In the genomic region with DNA sequence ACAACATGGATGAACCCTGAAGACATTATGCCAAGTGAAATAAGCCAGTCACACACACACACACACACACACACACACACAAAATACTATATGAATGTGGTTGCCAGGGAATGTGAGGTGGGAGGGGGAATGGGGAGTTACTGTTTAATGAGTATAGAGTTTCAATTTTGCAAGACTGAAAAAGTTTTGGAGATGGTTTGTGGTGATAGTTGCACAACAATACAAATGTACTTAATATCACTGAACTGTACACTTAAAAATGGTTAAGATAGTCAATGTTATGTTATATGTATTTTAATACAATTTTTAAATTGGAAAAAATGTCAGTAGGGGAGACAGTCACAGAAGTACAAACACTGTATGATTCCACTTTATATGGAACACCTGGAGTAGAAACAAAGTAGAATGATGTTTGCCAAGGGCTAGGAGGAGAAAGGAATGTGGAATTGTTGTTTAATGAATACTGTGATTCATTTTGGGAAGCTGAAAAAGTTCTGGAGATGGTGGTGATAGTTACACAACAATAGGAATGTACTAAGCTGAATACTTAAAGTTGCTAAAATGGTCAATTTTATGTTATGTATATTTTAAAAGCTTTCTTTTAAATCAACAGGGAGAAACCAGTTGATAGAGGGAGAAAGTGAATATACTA, we compare ENCODE assay signal across 9 cellular contexts.
DNase-seq lines count a peak whose midpoint lies in the region; ATAC-seq and TF ChIP-seq lines count a peak whose summit lies in the region.
"Had no signal": no experiment of that assay in that cellular context is flagged by ENCODE, and none has a peak within 500 bp of the region (broad histone marks: within the 10 kb centered on the region; RNA-seq: fewer than 3 reads in every experiment).

No MANE protein-coding gene starts in this region.

- no peak for ATAC-seq in WTC11

- no peaks in the 10 kb centered on the region for H3K9me3 Mint-ChIP-seq in activated naive CD4-positive, alpha-beta T cell treated with anti-CD3 and anti-CD28 coated beads, Interleukin-2, amount 50 U/mL, for 24 hours
- H3K9me3 Mint-ChIP-seq in WTC11 (peaks cover 12% of the 10 kb centered on the region), type B pancreatic cell (no peaks in the 10 kb centered on the region)

- no peak overlapping the region for H3K4me3 ChIP-seq in fibroblast of villous mesenchyme (ENCODE audit: low read depth, low read length)

- no peaks in the 10 kb centered on the region for H3K27me3 Mint-ChIP-seq in activated naive CD4-positive, alpha-beta T cell treated with anti-CD3 and anti-CD28 coated beads, Interleukin-2, amount 50 U/mL, for 24 hours
- H3K27me3 Mint-ChIP-seq in WTC11 (ENCODE audit: low read depth) (no peaks in the 10 kb centered on the region), type B pancreatic cell (no peaks in the 10 kb centered on the region)

- no peak for TF ChIP-seq CTCF in WTC11 (IDR thresholded peaks at IDR 0.05)
- no peak for TF ChIP-seq CTCF in fibroblast of villous mesenchyme (IDR thresholded peaks at IDR 0.05; ENCODE audit: insufficient read depth, low read depth, low read length)
- TF ChIP-seq CTCF in type B pancreatic cell (conservative IDR thresholded peaks at IDR 0.05) = no peak
- TF ChIP-seq CTCF in GM10266 (IDR thresholded peaks at IDR 0.05; ENCODE audit: control insufficient read depth, insufficient read depth, low read depth, missing control alignments) = no peak

- H3K27ac Mint-ChIP-seq in activated naive CD4-positive, alpha-beta T cell treated with anti-CD3 and anti-CD28 coated beads, Interleukin-2, amount 50 U/mL, for 24 hours = peak overlapping the region; percentile 90
- peak overlapping the region; percentile 52 for H3K27ac Mint-ChIP-seq in WTC11
- peak overlapping the region; percentile 29 for H3K27ac Mint-ChIP-seq in type B pancreatic cell

- H3K4me1 Mint-ChIP-seq in activated naive CD4-positive, alpha-beta T cell treated with anti-CD3 and anti-CD28 coated beads, Interleukin-2, amount 50 U/mL, for 24 hours = peaks cover 87% of the 10 kb centered on the region
- H3K4me1 Mint-ChIP-seq in WTC11 (peaks cover 37% of the 10 kb centered on the region), type B pancreatic cell (ENCODE audit: unreplicated experiment) (peaks cover 31% of the 10 kb centered on the region)

- peaks cover 34% of the 10 kb centered on the region for H3K36me3 Mint-ChIP-seq in activated naive CD4-positive, alpha-beta T cell treated with anti-CD3 and anti-CD28 coated beads, Interleukin-2, amount 50 U/mL, for 24 hours
- H3K36me3 Mint-ChIP-seq in WTC11 (peaks cover 44% of the 10 kb centered on the region), type B pancreatic cell (peaks cover 27% of the 10 kb centered on the region)

- POLR2A ChIA-PET in WTC11 (lab: Charles Lee) = no interaction called here

- peak overlapping the region; percentile 42 for H3K4me3 Mint-ChIP-seq in activated naive CD4-positive, alpha-beta T cell treated with anti-CD3 and anti-CD28 coated beads, Interleukin-2, amount 50 U/mL, for 24 hours
- H3K4me3 Mint-ChIP-seq in WTC11 = no peak overlapping the region
- no peak overlapping the region for H3K4me3 Mint-ChIP-seq in type B pancreatic cell

- no peak for DNase-seq in activated naive CD4-positive, alpha-beta T cell (lab: John Stamatoyannopoulos, UW)
- no peak for DNase-seq in WTC11 (ENCODE audit: low spot score)
- DNase-seq in fibroblast of villous mesenchyme (ENCODE audit: low read depth) = peak; percentile 71
- DNase-seq in type B pancreatic cell (ENCODE audit: extremely low spot score, unreplicated experiment) = no peak
- DNase-seq in NCI-H345 (lab: John Stamatoyannopoulos, UW) = no peak
- no peak for DNase-seq in GM10266 (ENCODE audit: extremely low spot score)
- no peak for DNase-seq in GM19240 (ENCODE audit: insufficient read length, low spot score)
- DNase-seq: dermis blood vessel endothelial cell had no signal

- CTCF ChIA-PET in WTC11 (lab: Charles Lee) = interaction anchor here (0.5 kb wide), 1 partner anchor 122 kb away, joined by 3 read pairs; no protein-coding TSS in a partner anchor

TF ChIP-seq in WTC11, 78 proteins besides CTCF, POLR2A, EP300 and RAD21 (continues in another document):
- TF ChIP-seq ETV6 (CRISPR knock-in tag; IDR thresholded peaks at IDR 0.05) = no peak
- TF ChIP-seq, protein P1, sequence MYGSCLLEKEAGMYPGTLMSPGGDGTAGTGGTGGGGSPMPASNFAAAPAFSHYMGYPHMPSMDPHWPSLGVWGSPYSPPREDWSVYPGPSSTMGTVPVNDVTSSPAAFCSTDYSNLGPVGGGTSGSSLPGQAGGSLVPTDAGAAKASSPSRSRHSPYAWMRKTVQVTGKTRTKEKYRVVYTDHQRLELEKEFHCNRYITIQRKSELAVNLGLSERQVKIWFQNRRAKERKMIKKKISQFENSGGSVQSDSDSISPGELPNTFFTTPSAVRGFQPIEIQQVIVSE (CRISPR knock-in tag; IDR thresholded peaks at IDR 0.05; ENCODE audit: borderline replicate concordance) = no peak
- TF ChIP-seq, protein P2, sequence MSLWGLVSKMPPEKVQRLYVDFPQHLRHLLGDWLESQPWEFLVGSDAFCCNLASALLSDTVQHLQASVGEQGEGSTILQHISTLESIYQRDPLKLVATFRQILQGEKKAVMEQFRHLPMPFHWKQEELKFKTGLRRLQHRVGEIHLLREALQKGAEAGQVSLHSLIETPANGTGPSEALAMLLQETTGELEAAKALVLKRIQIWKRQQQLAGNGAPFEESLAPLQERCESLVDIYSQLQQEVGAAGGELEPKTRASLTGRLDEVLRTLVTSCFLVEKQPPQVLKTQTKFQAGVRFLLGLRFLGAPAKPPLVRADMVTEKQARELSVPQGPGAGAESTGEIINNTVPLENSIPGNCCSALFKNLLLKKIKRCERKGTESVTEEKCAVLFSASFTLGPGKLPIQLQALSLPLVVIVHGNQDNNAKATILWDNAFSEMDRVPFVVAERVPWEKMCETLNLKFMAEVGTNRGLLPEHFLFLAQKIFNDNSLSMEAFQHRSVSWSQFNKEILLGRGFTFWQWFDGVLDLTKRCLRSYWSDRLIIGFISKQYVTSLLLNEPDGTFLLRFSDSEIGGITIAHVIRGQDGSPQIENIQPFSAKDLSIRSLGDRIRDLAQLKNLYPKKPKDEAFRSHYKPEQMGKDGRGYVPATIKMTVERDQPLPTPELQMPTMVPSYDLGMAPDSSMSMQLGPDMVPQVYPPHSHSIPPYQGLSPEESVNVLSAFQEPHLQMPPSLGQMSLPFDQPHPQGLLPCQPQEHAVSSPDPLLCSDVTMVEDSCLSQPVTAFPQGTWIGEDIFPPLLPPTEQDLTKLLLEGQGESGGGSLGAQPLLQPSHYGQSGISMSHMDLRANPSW (CRISPR knock-in tag; conservative IDR thresholded peaks at IDR 0.05; ENCODE audit: low read depth) = no peak
- TF ChIP-seq, protein P3, sequence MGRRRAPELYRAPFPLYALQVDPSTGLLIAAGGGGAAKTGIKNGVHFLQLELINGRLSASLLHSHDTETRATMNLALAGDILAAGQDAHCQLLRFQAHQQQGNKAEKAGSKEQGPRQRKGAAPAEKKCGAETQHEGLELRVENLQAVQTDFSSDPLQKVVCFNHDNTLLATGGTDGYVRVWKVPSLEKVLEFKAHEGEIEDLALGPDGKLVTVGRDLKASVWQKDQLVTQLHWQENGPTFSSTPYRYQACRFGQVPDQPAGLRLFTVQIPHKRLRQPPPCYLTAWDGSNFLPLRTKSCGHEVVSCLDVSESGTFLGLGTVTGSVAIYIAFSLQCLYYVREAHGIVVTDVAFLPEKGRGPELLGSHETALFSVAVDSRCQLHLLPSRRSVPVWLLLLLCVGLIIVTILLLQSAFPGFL (CRISPR knock-in tag; IDR thresholded peaks at IDR 0.05; ENCODE audit: borderline replicate concordance) = no peak
- TF ChIP-seq, protein P4, sequence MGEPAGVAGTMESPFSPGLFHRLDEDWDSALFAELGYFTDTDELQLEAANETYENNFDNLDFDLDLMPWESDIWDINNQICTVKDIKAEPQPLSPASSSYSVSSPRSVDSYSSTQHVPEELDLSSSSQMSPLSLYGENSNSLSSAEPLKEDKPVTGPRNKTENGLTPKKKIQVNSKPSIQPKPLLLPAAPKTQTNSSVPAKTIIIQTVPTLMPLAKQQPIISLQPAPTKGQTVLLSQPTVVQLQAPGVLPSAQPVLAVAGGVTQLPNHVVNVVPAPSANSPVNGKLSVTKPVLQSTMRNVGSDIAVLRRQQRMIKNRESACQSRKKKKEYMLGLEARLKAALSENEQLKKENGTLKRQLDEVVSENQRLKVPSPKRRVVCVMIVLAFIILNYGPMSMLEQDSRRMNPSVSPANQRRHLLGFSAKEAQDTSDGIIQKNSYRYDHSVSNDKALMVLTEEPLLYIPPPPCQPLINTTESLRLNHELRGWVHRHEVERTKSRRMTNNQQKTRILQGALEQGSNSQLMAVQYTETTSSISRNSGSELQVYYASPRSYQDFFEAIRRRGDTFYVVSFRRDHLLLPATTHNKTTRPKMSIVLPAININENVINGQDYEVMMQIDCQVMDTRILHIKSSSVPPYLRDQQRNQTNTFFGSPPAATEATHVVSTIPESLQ (CRISPR knock-in tag; IDR thresholded peaks at IDR 0.05) = no peak
- TF ChIP-seq NFYB (CRISPR knock-in tag; conservative IDR thresholded peaks at IDR 0.05; ENCODE audit: low read depth) = no peak
- TF ChIP-seq, protein P5, sequence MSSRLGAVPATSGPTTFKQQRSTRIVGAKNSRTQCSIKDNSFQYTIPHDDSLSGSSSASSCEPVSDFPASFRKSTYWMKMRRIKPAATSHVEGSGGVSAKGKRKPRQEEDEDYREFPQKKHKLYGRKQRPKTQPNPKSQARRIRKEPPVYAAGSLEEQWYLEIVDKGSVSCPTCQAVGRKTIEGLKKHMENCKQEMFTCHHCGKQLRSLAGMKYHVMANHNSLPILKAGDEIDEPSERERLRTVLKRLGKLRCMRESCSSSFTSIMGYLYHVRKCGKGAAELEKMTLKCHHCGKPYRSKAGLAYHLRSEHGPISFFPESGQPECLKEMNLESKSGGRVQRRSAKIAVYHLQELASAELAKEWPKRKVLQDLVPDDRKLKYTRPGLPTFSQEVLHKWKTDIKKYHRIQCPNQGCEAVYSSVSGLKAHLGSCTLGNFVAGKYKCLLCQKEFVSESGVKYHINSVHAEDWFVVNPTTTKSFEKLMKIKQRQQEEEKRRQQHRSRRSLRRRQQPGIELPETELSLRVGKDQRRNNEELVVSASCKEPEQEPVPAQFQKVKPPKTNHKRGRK (CRISPR knock-in tag; IDR thresholded peaks at IDR 0.05; ENCODE audit: borderline replicate concordance) = no peak
- TF ChIP-seq SOX15 (CRISPR knock-in tag; IDR thresholded peaks at IDR 0.05) = no peak
- TF ChIP-seq NR2C2 (CRISPR knock-in tag; IDR thresholded peaks at IDR 0.05) = no peak

Comparison
In these comparisons a context has a peak if more than half of its experiments do, and no peak if none do; other contexts are left out.
1. H3K27ac Mint-ChIP-seq: peak in every context shown above with its lines; median percentile 90 in activated naive CD4-positive, alpha-beta T cell treated with anti-CD3 and anti-CD28 coated beads, Interleukin-2, amount 50 U/mL, for 24 hours; 52 in WTC11; 29 in type B pancreatic cell.